Comparison of ENCODE assay signal across 25 cellular contexts in genomic region chr17:74343526-74344284, GRCh38. TPM values are rescaled to one million over a fixed set of nuclear protein-coding genes. Genes with fewer than 3 reads are reported as not detected.
A peak's percentile ranks its signal among the peaks of the same experiment; 100 is the strongest.
DNase-seq lines count a peak whose midpoint lies in the region; ATAC-seq and TF ChIP-seq lines count a peak whose summit lies in the region.
"Had no signal": no experiment of that assay in that cellular context is flagged by ENCODE, and none has a peak within 500 bp of the region (broad histone marks: within the 10 kb centered on the region; RNA-seq: fewer than 3 reads in every experiment).

No MANE protein-coding gene starts in this region.

- ATAC-seq in HG03432 (IDR thresholded peaks at IDR 0.05; ENCODE audit: unreplicated experiment) = no peak
- ATAC-seq: A549, T-cell had no signal

- no peaks in the 10 kb centered on the region for H3K9me3 Mint-ChIP-seq in nephron progenitor cell
- H3K9me3 Mint-ChIP-seq: CD8-positive, alpha-beta memory T cell; GM23338; T-cell had no signal

- no peak for TF ChIP-seq POLR2A in spleen (IDR thresholded peaks at IDR 0.05)

- no peak overlapping the region for H3K4me3 Mint-ChIP-seq in nephron progenitor cell
- H3K4me3 Mint-ChIP-seq: CD8-positive, alpha-beta memory T cell; GM23338; HFFc6; T-cell had no signal

- no peaks in the 10 kb centered on the region for H3K36me3 ChIP-seq in endocrine pancreas (ENCODE audit: control insufficient read depth, insufficient read depth, low read length)
- peaks cover 0 to 4% (median 0%) of the 10 kb centered on the region in 6 donors for H3K36me3 ChIP-seq in spleen
- H3K36me3 ChIP-seq: HAP-1 had no signal

- WGBS in spleen, 5 donors = 52 to 73% (median 67%) methylated on average over 8 to 9 of the region's 9 CpGs

- H3K4me1 Mint-ChIP-seq in nephron progenitor cell = peaks cover 5% of the 10 kb centered on the region
- H3K4me1 Mint-ChIP-seq: CD8-positive, alpha-beta memory T cell; T-cell had no signal

- DNase-seq in DMS79 (lab: John Stamatoyannopoulos, UW) (peak; percentile 68), NCI-H524 (lab: John Stamatoyannopoulos, UW) (peak; percentile 90 to 99), spleen (no peak), nephron progenitor cell (no peak)
- no peak for DNase-seq in stimulated activated CD4-positive, alpha-beta T cell treated with anti-CD3 and anti-CD28 coated beads, Interleukin-4, amount 100 ng/mL, for 4 hours
- DNase-seq: Calu3; CD8-positive, alpha-beta memory T cell; HFFc6; KBM-7; NCI-H1694 treated with DMSO at 0.1 percent for 48 hours; NCI-H2081; NCI-H345; NCI-H510A treated with DMSO at 0.1 percent for 48 hours; RPMI8226; SHP77; T-cell had no signal

- intact Hi-C loops in spleen (cut with DNase I; ENCODE audit: low total_unique reads) = no loop called here

- no peak overlapping the region for H3K27ac Mint-ChIP-seq in nephron progenitor cell
- H3K27ac Mint-ChIP-seq: GM23338, HFFc6, T-cell had no signal

- H3K9ac ChIP-seq in endocrine pancreas (ENCODE audit: control insufficient read depth, insufficient read depth, low read length) = peak overlapping the region; percentile 38

- TF ChIP-seq CTCF in spleen (IDR thresholded peaks at IDR 0.05 in 8 of 11, conservative IDR thresholded peaks at IDR 0.05 in 3 of 11) = no peak
- no peak for TF ChIP-seq CTCF in nephron progenitor cell (IDR thresholded peaks at IDR 0.05)

- H3K4me3 ChIP-seq in endocrine pancreas (ENCODE audit: control insufficient read depth, insufficient read depth, low read length) (no peak overlapping the region), spleen (no peak overlapping the region)
- H3K4me3 ChIP-seq: A549, GM23338, HAP-1 had no signal

- no peaks in the 10 kb centered on the region for H3K36me3 Mint-ChIP-seq in nephron progenitor cell (ENCODE audit: low read depth)
- H3K36me3 Mint-ChIP-seq: CD8-positive, alpha-beta memory T cell; T-cell had no signal

- H3K9me3 ChIP-seq in endocrine pancreas (ENCODE audit: control insufficient read depth, low read length) (no peaks in the 10 kb centered on the region), spleen (no peaks in the 10 kb centered on the region)
- H3K9me3 ChIP-seq: A549, HAP-1 had no signal

- peak overlapping the region in 6 of 8 donors; percentile 36 to 54 (median 42) for H3K27ac ChIP-seq in spleen
- H3K27ac ChIP-seq: A549, C4-2B had no signal

- H3K27me3 ChIP-seq in endocrine pancreas (ENCODE audit: control insufficient read depth, insufficient read depth, low read length) (no peaks in the 10 kb centered on the region), spleen (replicated peaks in 1 of 7) (peaks cover 0 to 52% (median 0%) of the 10 kb centered on the region in 7 donors)

- H3K4me1 ChIP-seq in endocrine pancreas (ENCODE audit: control insufficient read depth, insufficient read depth, low read length) = no peaks in the 10 kb centered on the region
- H3K4me1 ChIP-seq in spleen = peaks cover 0 to 57% (median 23%) of the 10 kb centered on the region in 6 donors
- H3K4me1 ChIP-seq: A549, HAP-1 had no signal

- H3K27me3 Mint-ChIP-seq in nephron progenitor cell (ENCODE audit: low read depth, poor library complexity) = peaks cover 32% of the 10 kb centered on the region

RNA-seq across cellular contexts. Expression of gene KIF19, which starts 17.7 kb away (rescaled TPM):
- 10 to 100 TPM; 15.9 to 48.2 (median 24.1) TPM for total RNA-seq in spleen
- 10 to 100 TPM in 2 of 3 donors, 1 to 10 TPM in 1; 5.7 to 22.8 (median 13.3) TPM for polyA plus RNA-seq in spleen
- total RNA-seq: Calu3, HFFc6, LHCN-M2, MCF 10A had no signal
- polyA plus RNA-seq: A549 had no signal

RNA-seq across cellular contexts. Expression of gene BTBD17, which starts 18.0 kb away (rescaled TPM):
- under 1 TPM in 1 of 7 donors, not detected in 6; 0.51 TPM for total RNA-seq in spleen
- polyA plus RNA-seq in spleen = under 1 TPM in 1 of 3 donors, not detected in 2; 0.06 TPM
- total RNA-seq: Calu3; CD8-positive, alpha-beta memory T cell; HFFc6; LHCN-M2; MCF 10A; SK-MEL-5 had no signal
- polyA plus RNA-seq: A549; CD8-positive, alpha-beta memory T cell had no signal

RNA-seq across cellular contexts. Expression of gene GPR142, which starts 23.6 kb away (rescaled TPM):
- total RNA-seq in spleen = 1 to 10 TPM in 6 of 7 donors, under 1 TPM in 1; 0.85 to 3.1 (median 2.2) TPM
- under 1 TPM; 0.09 to 0.93 (median 0.18) TPM for polyA plus RNA-seq in spleen
- total RNA-seq: Calu3; CD8-positive, alpha-beta memory T cell; GM23338; HFFc6; LHCN-M2; MCF 10A; SK-MEL-5; T-cell had no signal
- polyA plus RNA-seq: A549; CD8-positive, alpha-beta memory T cell; GM23338 had no signal

Comparison
In these comparisons a context has a peak if more than half of its experiments do, and no peak if none do; other contexts are left out.
1. DNase-seq: peak in DMS79 (single experiment) and NCI-H524 (2 of 2); none in spleen (single experiment), stimulated activated CD4-positive, alpha-beta T cell treated with anti-CD3 and anti-CD28 coated beads, Interleukin-4, amount 100 ng/mL, for 4 hours (0 of 2) and nephron progenitor cell (single experiment).